Comparison of ENCODE assay signal across 31 cellular contexts in the genomic region with DNA sequence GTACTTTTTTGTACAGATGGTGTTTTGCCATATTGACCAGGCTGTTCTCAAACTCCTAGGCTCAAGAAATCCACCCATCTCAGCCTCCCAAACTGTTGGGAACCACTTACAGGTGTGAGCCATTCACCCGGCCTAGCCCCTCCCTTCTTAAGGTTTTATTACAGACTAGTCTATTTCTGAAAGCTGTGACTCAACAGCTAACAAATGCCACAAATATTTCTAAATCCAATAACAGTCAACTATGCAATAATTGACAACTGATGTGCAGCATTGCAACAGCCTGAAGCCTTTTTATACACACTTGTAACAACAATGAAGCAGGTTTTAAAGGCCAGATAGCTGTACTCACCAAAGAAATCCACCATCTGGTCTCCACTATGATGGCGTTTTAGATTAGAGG. TPM values are rescaled to one million over a fixed set of nuclear protein-coding genes. Genes with fewer than 3 reads are reported as not detected.
DNase-seq lines count a peak whose midpoint lies in the region; ATAC-seq and TF ChIP-seq lines count a peak whose summit lies in the region.
"Had no signal": no experiment of that assay in that cellular context is flagged by ENCODE, and none has a peak within 500 bp of the region (broad histone marks: within the 10 kb centered on the region; RNA-seq: fewer than 3 reads in every experiment).

No MANE protein-coding gene starts in this region.

- no peak overlapping the region for H3K4me2 ChIP-seq in mammary epithelial cell (ENCODE audit: insufficient read depth, low read depth, low read length)
- H3K4me2 ChIP-seq: BLaER1 had no signal

- no TSS peak for BruUV-seq in mammary epithelial cell (replicated peaks; lab: Mats Ljungman, UMichigan)

- no peak overlapping the region for H3K9ac ChIP-seq in mammary epithelial cell (ENCODE audit: insufficient read depth, low read length)
- H3K9ac ChIP-seq: BLaER1 had no signal

- WGBS in mammary epithelial cell (ENCODE audit: low coverage, missing lambda C conversion rate): 20% methylated on average over 2 of the region's 2 CpGs

- in situ Hi-C loops in mammary epithelial cell (cut with MboI; ENCODE audit: low sequenced_read_pairs in 2 of 2): no loop called here

- peak; percentile 6 for DNase-seq in EH (ENCODE audit: low read depth)
- DNase-seq in NOMO-1 (lab: John Stamatoyannopoulos, UW; ENCODE audit: unreplicated experiment in 2 of 2): peak; percentile 50 to 61
- DNase-seq in mammary epithelial cell: peak; percentile 33
- peak; percentile 44 to 82 for DNase-seq in foreskin keratinocyte
- DNase-seq in activated CD4-positive, alpha-beta T cell treated with anti-CD3 and anti-CD28 coated beads, Interleukin-2, amount 50 U/mL, for 4 hours: no peak
- DNase-seq in NCI-H2171 (lab: John Stamatoyannopoulos, UW): no peak
- no peak for DNase-seq in NCI-H128 (lab: John Stamatoyannopoulos, UW; ENCODE audit: unreplicated experiment)
- no peak for DNase-seq in NCI-H1436 treated with DMSO at 0.1 percent for 48 hours (lab: John Stamatoyannopoulos, UW)
- DNase-seq: activated CD4-positive, CD25-positive, alpha-beta regulatory T cell treated with anti-CD3 and anti-CD28 coated beads, Interleukin-2, amount 50 U/mL, for 72 hours; activated CD8-positive, alpha-beta T cell treated with anti-CD3 and anti-CD28 coated beads for 36 hours; anterior cingulate cortex; caudate nucleus; GDM1; heart right ventricle; mucosa of descending colon; NCI-H1694; NCI-H2171 treated with DMSO at 0.1 percent for 48 hours; NCI-H510A treated with DMSO at 0.1 percent for 48 hours; stomach; thyroid gland had no signal

- no peak for TF ChIP-seq CTCF in mammary epithelial cell (conservative IDR thresholded peaks at IDR 0.05 in 1 of 2, IDR thresholded peaks at IDR 0.05 in 1 of 2; ENCODE audit: extremely low read depth in 1 of 2, insufficient read depth in 1 of 2, low read depth in 1 of 2, low read length in 2 of 2)
- no peak for TF ChIP-seq CTCF in foreskin keratinocyte (conservative IDR thresholded peaks at IDR 0.05)

- H3K27me3 ChIP-seq in mammary epithelial cell (ENCODE audit: insufficient read depth, low read length) (no peaks in the 10 kb centered on the region), foreskin keratinocyte (no peaks in the 10 kb centered on the region)
- H3K27me3 ChIP-seq: BLaER1, stomach, thyroid gland had no signal

- no peaks in the 10 kb centered on the region for H3K4me1 ChIP-seq in mammary epithelial cell (ENCODE audit: insufficient read depth, low read length)
- H3K4me1 ChIP-seq in foreskin keratinocyte: no peaks in the 10 kb centered on the region
- H3K4me1 ChIP-seq: BLaER1, HAP-1, heart right ventricle, stomach, thyroid gland had no signal

- dilution Hi-C loops in mammary epithelial cell (cut with HindIII; ENCODE audit: low sequenced_read_pairs): no loop called here

- H2AFZ ChIP-seq in mammary epithelial cell (ENCODE audit: low read depth, low read length): no peak overlapping the region

- CTCF ChIA-PET in mammary epithelial cell (lab: Charles Lee; ENCODE audit: low non-redundant PET): interaction anchor here (0.6 kb wide), 1 partner anchor 370 kb away, joined by 4 read pairs; no protein-coding TSS in a partner anchor

- intact Hi-C loops in mammary epithelial cell (cut with micrococcal nuclease): no loop called here

- H3K4me3 ChIP-seq in mammary epithelial cell (replicated peaks in 1 of 3; ENCODE audit: insufficient read depth in 1 of 3, low read depth in 2 of 3, low read length in 3 of 3): no peak overlapping the region
- H3K4me3 ChIP-seq: BLaER1, HAP-1, heart right ventricle, lung, mucosa of descending colon, SK-N-MC, skin epidermis, stomach, thyroid gland had no signal

- ATAC-seq in foreskin keratinocyte: peak; percentile 90
- ATAC-seq: activated CD8-positive, alpha-beta T cell treated with anti-CD3 and anti-CD28 coated beads for 36 hours; activated naive CD4-positive, alpha-beta T cell treated with anti-CD3 and anti-CD28 coated beads, Interleukin-2, amount 50 U/mL, for 72 hours; activated T-helper 17 cell treated with anti-CD3 and anti-CD28 coated beads, Interleukin-2, amount 50 U/mL, for 72 hours; heart right ventricle; mucosa of descending colon had no signal

- H3K27ac ChIP-seq in mammary epithelial cell (ENCODE audit: insufficient read depth, low read depth, low read length): no peak overlapping the region
- H3K27ac ChIP-seq in foreskin keratinocyte: no peak overlapping the region
- H3K27ac ChIP-seq: BLaER1, heart right ventricle, SK-N-MC, skin epidermis, stomach, thyroid gland had no signal

- no peaks in the 10 kb centered on the region for H3K9me3 ChIP-seq in mammary epithelial cell (replicated peaks; ENCODE audit: insufficient read depth, low read length)
- H3K9me3 ChIP-seq: BLaER1, heart right ventricle, mucosa of descending colon, stomach, thyroid gland had no signal

- no peaks in the 10 kb centered on the region for H4K20me1 ChIP-seq in mammary epithelial cell (ENCODE audit: insufficient read depth, low read length)
- H4K20me1 ChIP-seq: BLaER1 had no signal

- no peaks in the 10 kb centered on the region for H3K36me3 ChIP-seq in mammary epithelial cell (ENCODE audit: insufficient read depth, low read length)
- H3K36me3 ChIP-seq: BLaER1, HAP-1, heart right ventricle, stomach, thyroid gland had no signal

- no peaks in the 10 kb centered on the region for H3K79me2 ChIP-seq in mammary epithelial cell (ENCODE audit: insufficient read depth, low read length)

RNA-seq across cellular contexts. Expression of a gene that starts 51.4 kb away (rescaled TPM):
- total RNA-seq in mammary epithelial cell (not detected), foreskin keratinocyte (not detected in 2 replicates)
- polyA plus RNA-seq in mammary epithelial cell (not detected), foreskin keratinocyte (not detected in 2 replicates)
- polyA minus RNA-seq in mammary epithelial cell: not detected
- total RNA-seq: activated CD8-positive, alpha-beta T cell treated with anti-CD3 and anti-CD28 coated beads for 36 hours; activated naive CD4-positive, alpha-beta T cell treated with anti-CD3 and anti-CD28 coated beads, Interleukin-2, amount 50 U/mL, for 72 hours; activated T-helper 17 cell treated with anti-CD3 and anti-CD28 coated beads, Interleukin-2, amount 50 U/mL, for 72 hours; heart right ventricle; HT1080; M059J; osteoblast; RPMI7951 had no signal
- polyA plus RNA-seq: heart right ventricle, lung had no signal

Comparison
In these comparisons a context has a peak if more than half of its experiments do, and no peak if none do; other contexts are left out.
1. DNase-seq: peak in EH (single experiment), NOMO-1 (2 of 2), mammary epithelial cell (single experiment) and foreskin keratinocyte (2 of 2); none in activated CD4-positive, alpha-beta T cell treated with anti-CD3 and anti-CD28 coated beads, Interleukin-2, amount 50 U/mL, for 4 hours (0 of 2), NCI-H2171 (single experiment), NCI-H128 (single experiment) and NCI-H1436 treated with DMSO at 0.1 percent for 48 hours (single experiment).